15 cellular contexts compared by ENCODE assay signal in the genomic region with DNA sequence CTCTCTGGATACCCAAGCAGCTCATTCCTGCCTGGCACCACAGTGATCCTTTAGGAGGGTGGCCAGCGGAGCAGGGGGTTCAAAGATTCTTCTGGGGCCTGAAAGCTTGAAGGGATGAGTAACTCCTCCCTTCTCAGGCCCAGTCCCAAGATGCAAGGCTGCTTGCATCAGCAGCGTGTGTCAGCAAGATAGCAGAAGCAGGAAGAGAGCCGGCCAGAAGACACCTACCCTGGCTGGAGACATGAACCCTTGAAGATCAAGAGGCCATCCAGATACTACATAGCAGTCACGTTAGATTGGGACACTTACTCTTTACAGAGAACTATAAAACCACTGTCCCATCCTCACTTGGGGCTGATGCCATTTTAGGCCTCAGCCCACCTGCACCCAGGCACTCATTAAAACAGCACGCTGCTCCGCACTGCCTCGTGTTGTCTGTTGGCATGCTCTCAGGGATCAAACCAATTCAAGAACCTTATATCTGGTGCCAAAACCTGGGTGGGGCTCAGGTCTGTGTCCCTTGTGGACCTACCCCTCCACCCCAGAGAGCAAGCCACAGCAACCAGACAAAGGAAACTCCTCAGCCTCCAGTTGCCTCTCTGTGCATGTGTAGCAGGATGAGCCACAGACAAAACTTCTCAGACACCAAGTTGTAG. TPM values are rescaled to one million over a fixed set of nuclear protein-coding genes. Genes with fewer than 3 reads are reported as not detected.
DNase-seq lines count a peak whose midpoint lies in the region; ATAC-seq and TF ChIP-seq lines count a peak whose summit lies in the region.
"Had no signal": no experiment of that assay in that cellular context is flagged by ENCODE, and none has a peak within 500 bp of the region (broad histone marks: within the 10 kb centered on the region; RNA-seq: fewer than 3 reads in every experiment).

No MANE protein-coding gene starts in this region.

- ATAC-seq in GM19467 (IDR thresholded peaks at IDR 0.05; ENCODE audit: unreplicated experiment) (peak; percentile 41), HG03025 (IDR thresholded peaks at IDR 0.05; ENCODE audit: low FRiP score, unreplicated experiment) (peak; percentile 47)

- no peak for DNase-seq in chondrocyte (ENCODE audit: low spot score)
- no peak for DNase-seq in CD4-positive, alpha-beta memory T cell
- DNase-seq in CD8-positive, alpha-beta memory T cell = no peak
- no peak for DNase-seq in activated CD8-positive, alpha-beta memory T cell treated with anti-CD3 and anti-CD28 coated beads for 24 hours
- DNase-seq: activated CD4-positive, alpha-beta T cell treated with anti-CD3 and anti-CD28 coated beads, Interleukin-2, amount 10 ng/mL, durations not matched to agents 24 days and 14 days; activated T-cell treated with anti-CD3 and anti-CD28 coated beads, Interleukin-2, amount 50 U/mL, for 48 hours; central memory CD4-positive, alpha-beta T cell; Kasumi-1; NCI-H1694 treated with DMSO at 0.1 percent for 48 hours had no signal

- no peaks in the 10 kb centered on the region for H3K36me3 ChIP-seq in CD4-positive, alpha-beta memory T cell (ENCODE audit: insufficient read depth, low read length)
- no peaks in the 10 kb centered on the region for H3K36me3 ChIP-seq in CD8-positive, alpha-beta memory T cell (ENCODE audit: insufficient read depth, low read length)

- H3K27ac ChIP-seq in VCaP = peak overlapping the region; percentile 52
- no peak overlapping the region for H3K27ac ChIP-seq in CD4-positive, alpha-beta memory T cell (ENCODE audit: low read depth, low read length)
- no peak overlapping the region for H3K27ac ChIP-seq in CD8-positive, alpha-beta memory T cell (ENCODE audit: low read depth, low read length)

- H3K4me1 ChIP-seq in CD4-positive, alpha-beta memory T cell (ENCODE audit: insufficient read depth, low read length) = no peaks in the 10 kb centered on the region
- H3K4me1 ChIP-seq in CD8-positive, alpha-beta memory T cell (ENCODE audit: insufficient read depth, low read length) = no peaks in the 10 kb centered on the region

- no peaks in the 10 kb centered on the region for H3K9me3 ChIP-seq in CD4-positive, alpha-beta memory T cell (ENCODE audit: control insufficient read depth in 1 of 2, low read length in 2 of 2)
- no peaks in the 10 kb centered on the region for H3K9me3 ChIP-seq in CD8-positive, alpha-beta memory T cell (ENCODE audit: low read length)

- no peak overlapping the region for H3K27ac Mint-ChIP-seq in chondrocyte (ENCODE audit: unreplicated experiment)
- peak overlapping the region in 1 of 7 donors; percentile 15 for H3K27ac Mint-ChIP-seq in CD4-positive, alpha-beta memory T cell
- H3K27ac Mint-ChIP-seq in CD8-positive, alpha-beta memory T cell = no peak overlapping the region
- H3K27ac Mint-ChIP-seq: activated CD4-positive, alpha-beta T cell treated with anti-CD3 and anti-CD28 coated beads, Interleukin-2, amount 10 ng/mL, durations not matched to agents 24 days and 14 days had no signal

- no peaks in the 10 kb centered on the region for H3K4me1 Mint-ChIP-seq in chondrocyte (ENCODE audit: low read depth)
- H3K4me1 Mint-ChIP-seq in CD4-positive, alpha-beta memory T cell = no peaks in the 10 kb centered on the region
- H3K4me1 Mint-ChIP-seq in CD8-positive, alpha-beta memory T cell = no peaks in the 10 kb centered on the region
- H3K4me1 Mint-ChIP-seq: activated CD4-positive, alpha-beta T cell treated with anti-CD3 and anti-CD28 coated beads, Interleukin-2, amount 10 ng/mL, durations not matched to agents 24 days and 14 days had no signal

- no peak overlapping the region for H3K4me3 Mint-ChIP-seq in chondrocyte (ENCODE audit: unreplicated experiment)
- no peak overlapping the region for H3K4me3 Mint-ChIP-seq in CD4-positive, alpha-beta memory T cell
- H3K4me3 Mint-ChIP-seq in CD8-positive, alpha-beta memory T cell = no peak overlapping the region
- H3K4me3 Mint-ChIP-seq: activated CD4-positive, alpha-beta T cell treated with anti-CD3 and anti-CD28 coated beads, Interleukin-2, amount 10 ng/mL, durations not matched to agents 24 days and 14 days had no signal

- TF ChIP-seq CTCF in GM12875 (IDR thresholded peaks at IDR 0.05; ENCODE audit: borderline replicate concordance, insufficient read depth, low read depth, low read length) = no peak
- TF ChIP-seq CTCF in VCaP (conservative IDR thresholded peaks at IDR 0.05) = no peak
- no peak for TF ChIP-seq CTCF in chondrocyte (IDR thresholded peaks at IDR 0.05)

- CTCF ChIA-PET in CD4-positive, alpha-beta memory T cell (lab: Charles Lee; ENCODE audit: partially characterized antibody) = no interaction called here
- CTCF ChIA-PET in CD8-positive, alpha-beta memory T cell (lab: Charles Lee) = no interaction called here

- no peaks in the 10 kb centered on the region for H3K27me3 ChIP-seq in CD4-positive, alpha-beta memory T cell (ENCODE audit: insufficient read depth, low read length)
- no peaks in the 10 kb centered on the region for H3K27me3 ChIP-seq in CD8-positive, alpha-beta memory T cell (ENCODE audit: insufficient read depth, low read length, poor library complexity, severe bottlenecking)

- H3K9me3 Mint-ChIP-seq in chondrocyte (ENCODE audit: low read depth) = no peaks in the 10 kb centered on the region
- H3K9me3 Mint-ChIP-seq in CD4-positive, alpha-beta memory T cell = no peaks in the 10 kb centered on the region
- no peaks in the 10 kb centered on the region for H3K9me3 Mint-ChIP-seq in CD8-positive, alpha-beta memory T cell
- H3K9me3 Mint-ChIP-seq: activated CD4-positive, alpha-beta T cell treated with anti-CD3 and anti-CD28 coated beads, Interleukin-2, amount 10 ng/mL, durations not matched to agents 24 days and 14 days had no signal

- POLR2A ChIA-PET in CD4-positive, alpha-beta memory T cell (lab: Charles Lee; ENCODE audit: partially characterized antibody) = no interaction called here
- POLR2A ChIA-PET in CD8-positive, alpha-beta memory T cell (lab: Charles Lee) = no interaction called here

- no peaks in the 10 kb centered on the region for H3K36me3 Mint-ChIP-seq in chondrocyte (ENCODE audit: low read depth)
- H3K36me3 Mint-ChIP-seq in CD4-positive, alpha-beta memory T cell = no peaks in the 10 kb centered on the region
- no peaks in the 10 kb centered on the region for H3K36me3 Mint-ChIP-seq in CD8-positive, alpha-beta memory T cell

- intact Hi-C loops in CD4-positive, alpha-beta memory T cell (cut with micrococcal nuclease) = no loop called here

- no peaks in the 10 kb centered on the region for H3K27me3 Mint-ChIP-seq in chondrocyte (ENCODE audit: low read depth)
- H3K27me3 Mint-ChIP-seq in CD4-positive, alpha-beta memory T cell = no peaks in the 10 kb centered on the region
- peaks cover 0 to 3% of the 10 kb centered on the region in 2 donors for H3K27me3 Mint-ChIP-seq in CD8-positive, alpha-beta memory T cell
- H3K27me3 Mint-ChIP-seq: activated CD4-positive, alpha-beta T cell treated with anti-CD3 and anti-CD28 coated beads, Interleukin-2, amount 10 ng/mL, durations not matched to agents 24 days and 14 days had no signal

- peak overlapping the region; percentile 26 for H3K4me3 ChIP-seq in GM12875 (ENCODE audit: low read depth, low read length)
- no peak overlapping the region for H3K4me3 ChIP-seq in CD4-positive, alpha-beta memory T cell (ENCODE audit: low read length in 2 of 2)
- H3K4me3 ChIP-seq in CD8-positive, alpha-beta memory T cell (ENCODE audit: low read length) = no peak overlapping the region

RNA-seq across cellular contexts. Expression of a gene that starts 6.5 kb away (rescaled TPM):
- not detected in 3 replicates for total RNA-seq in chondrocyte
- total RNA-seq in CD4-positive, alpha-beta memory T cell = not detected
- polyA plus RNA-seq in CD4-positive, alpha-beta memory T cell = not detected
- total RNA-seq in CD8-positive, alpha-beta memory T cell = not detected
- polyA plus RNA-seq in CD8-positive, alpha-beta memory T cell = not detected
- total RNA-seq: activated CD4-positive, alpha-beta T cell treated with anti-CD3 and anti-CD28 coated beads, Interleukin-2, amount 10 ng/mL, durations not matched to agents 24 days and 14 days; skeletal muscle tissue; T-helper 2 cell treated with Interferon-gamma antibody and Interleukin-4, amounts not matched to agents 100 ng/mL and 5 ng/mL, for 36 hours had no signal
